ENCODE assay signal across 16 cellular contexts in the genomic region with DNA sequence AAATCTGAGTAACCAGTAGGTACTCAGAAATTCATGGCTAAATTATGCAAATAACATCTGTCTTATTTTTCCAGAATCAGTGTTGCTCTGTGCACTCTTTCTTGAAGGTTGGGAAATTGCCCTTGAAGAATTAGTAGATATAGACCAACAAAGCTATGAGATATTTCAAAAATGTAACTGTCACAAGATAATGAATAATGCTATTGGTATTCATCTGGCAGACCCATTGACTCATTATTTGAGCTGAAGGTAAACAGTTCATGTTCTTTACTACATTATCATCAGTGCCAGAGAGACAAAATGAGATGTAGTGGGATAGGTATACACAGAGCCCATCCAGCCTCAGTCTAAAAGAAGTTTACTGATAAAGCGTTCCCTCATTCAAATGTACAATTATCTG.
DNase-seq lines count a peak whose midpoint lies in the region; FAIRE-seq and TF ChIP-seq lines count a peak whose summit lies in the region.
"Had no signal": no experiment of that assay in that cellular context is flagged by ENCODE, and none has a peak within 500 bp of the region (broad histone marks: within the 10 kb centered on the region; RNA-seq: fewer than 3 reads in every experiment).

No MANE protein-coding gene starts in this region.

- no peak overlapping the region for H3K9ac ChIP-seq in HUES48 (ENCODE audit: low read depth, low read length)
- H3K9ac ChIP-seq in astrocyte (ENCODE audit: low read length) = no peak overlapping the region
- H3K9ac ChIP-seq in iPS-18a (ENCODE audit: low read length) = no peak overlapping the region
- no peak overlapping the region for H3K9ac ChIP-seq in endodermal cell (ENCODE audit: extremely low read depth, low read length, poor library complexity, severe bottlenecking)

- peak overlapping the region; percentile 48 for H2AFZ ChIP-seq in ACC112 (ENCODE audit: low read length, unreplicated experiment)
- no peak overlapping the region for H2AFZ ChIP-seq in astrocyte (ENCODE audit: low read depth, low read length)

- DNase-seq in astrocyte (ENCODE audit: low read depth) (peak; percentile 63), islet precursor cell (no peak), DMS 273 treated with DMSO at 0.1 percent for 48 hours (lab: John Stamatoyannopoulos, UW) (no peak), NCI-H1048 (lab: John Stamatoyannopoulos, UW) (no peak), endodermal cell (no peak)
- DNase-seq: activated CD4-positive, alpha-beta T cell treated with anti-CD3 and anti-CD28 coated beads, Interleukin-2, amount 10 ng/mL, durations not matched to agents 24 days and 14 days; activated gamma-delta T cell; AML-193; posterior cingulate gyrus; T-cell; uterus had no signal

- peak overlapping the region; percentile 8 for H3K4me2 ChIP-seq in astrocyte (ENCODE audit: low read length)

- 67% methylated on average over 1 of the region's 1 CpG; no CpG with 5 or more reads in 1 of the 2 experiments for WGBS in endodermal cell (ENCODE audit: insufficient coverage in 1 of 2, insufficient read length in 1 of 2), 2 experiments

- H3K9me3 ChIP-seq in HUES48 (ENCODE audit: control insufficient read depth, insufficient read depth, low read length) (no peaks in the 10 kb centered on the region), astrocyte (ENCODE audit: insufficient read depth, low read depth, low read length) (no peaks in the 10 kb centered on the region), iPS-18a (ENCODE audit: control insufficient read depth, low read depth, low read length) (no peaks in the 10 kb centered on the region), endodermal cell (ENCODE audit: control insufficient read depth, low read length) (no peaks in the 10 kb centered on the region)
- H3K9me3 ChIP-seq: esophagus muscularis mucosa, uterus had no signal

- no peak for FAIRE-seq in astrocyte (lab: Jason Lieb, UNC)
- FAIRE-seq: GM12878 had no signal

- H3K27me3 ChIP-seq in ACC112 (ENCODE audit: insufficient read depth, low read length) (no peaks in the 10 kb centered on the region), HUES48 (ENCODE audit: control insufficient read depth, insufficient read depth, low read length) (no peaks in the 10 kb centered on the region), astrocyte (ENCODE audit: insufficient read depth, low read length) (no peaks in the 10 kb centered on the region), iPS-18a (ENCODE audit: control insufficient read depth, insufficient read depth, low read length) (no peaks in the 10 kb centered on the region), endodermal cell (ENCODE audit: control insufficient read depth, insufficient read depth, low read length, poor library complexity, severe bottlenecking) (no peaks in the 10 kb centered on the region)
- H3K27me3 ChIP-seq: esophagus muscularis mucosa, uterus had no signal

- H3K27ac Mint-ChIP-seq in astrocyte (ENCODE audit: unreplicated experiment) (peak overlapping the region; percentile 26), endodermal cell (no peak overlapping the region)
- H3K27ac Mint-ChIP-seq: activated CD4-positive, alpha-beta T cell treated with anti-CD3 and anti-CD28 coated beads, Interleukin-2, amount 10 ng/mL, durations not matched to agents 24 days and 14 days; T-cell had no signal

- H3K9me3 Mint-ChIP-seq in astrocyte (ENCODE audit: unreplicated experiment) (no peaks in the 10 kb centered on the region), endodermal cell (no peaks in the 10 kb centered on the region)
- H3K9me3 Mint-ChIP-seq: T-cell had no signal

- H3K79me2 ChIP-seq in ACC112 (ENCODE audit: control insufficient read depth, insufficient read depth, low read length, unreplicated experiment) (no peaks in the 10 kb centered on the region), astrocyte (ENCODE audit: insufficient read depth, low read length) (no peaks in the 10 kb centered on the region)

- H3K4me1 Mint-ChIP-seq in astrocyte (ENCODE audit: low read depth, unreplicated experiment) (peaks cover 19% of the 10 kb centered on the region), endodermal cell (no peaks in the 10 kb centered on the region)

- no peaks in the 10 kb centered on the region for H3K27me3 Mint-ChIP-seq in astrocyte (ENCODE audit: low read depth, unreplicated experiment)
- no peaks in the 10 kb centered on the region for H3K27me3 Mint-ChIP-seq in endodermal cell (ENCODE audit: insufficient read depth)
- H3K27me3 Mint-ChIP-seq: activated CD4-positive, alpha-beta T cell treated with anti-CD3 and anti-CD28 coated beads, Interleukin-2, amount 10 ng/mL, durations not matched to agents 24 days and 14 days; T-cell had no signal

- H3K36me3 ChIP-seq in ACC112 (ENCODE audit: insufficient read depth, low read length) (no peaks in the 10 kb centered on the region), HUES48 (ENCODE audit: control insufficient read depth, insufficient read depth, low read length) (no peaks in the 10 kb centered on the region), astrocyte (ENCODE audit: insufficient read depth, low read length) (no peaks in the 10 kb centered on the region), iPS-18a (ENCODE audit: control insufficient read depth, low read depth, low read length) (no peaks in the 10 kb centered on the region), endodermal cell (ENCODE audit: control insufficient read depth, insufficient read depth, low read length) (no peaks in the 10 kb centered on the region)
- H3K36me3 ChIP-seq: esophagus muscularis mucosa, uterus had no signal

- no peaks in the 10 kb centered on the region for H4K20me1 ChIP-seq in astrocyte (ENCODE audit: insufficient read depth, low read length)

- H3K4me1 ChIP-seq in ACC112 (ENCODE audit: control insufficient read depth, insufficient read depth, low read length, unreplicated experiment) (peaks cover 27% of the 10 kb centered on the region), HUES48 (ENCODE audit: control insufficient read depth, insufficient read depth, low read length) (peaks cover 41% of the 10 kb centered on the region), astrocyte (ENCODE audit: insufficient read depth, low read length) (peaks cover 10% of the 10 kb centered on the region), iPS-18a (ENCODE audit: control insufficient read depth, low read depth, low read length) (peaks cover 27% of the 10 kb centered on the region), endodermal cell (ENCODE audit: control insufficient read depth, insufficient read depth, low read length) (no peaks in the 10 kb centered on the region)
- H3K4me1 ChIP-seq: esophagus muscularis mucosa, uterus had no signal

- H3K36me3 Mint-ChIP-seq in astrocyte (ENCODE audit: low read depth, unreplicated experiment) (no peaks in the 10 kb centered on the region), endodermal cell (ENCODE audit: low read depth) (no peaks in the 10 kb centered on the region)
- H3K36me3 Mint-ChIP-seq: T-cell had no signal

- no peak for TF ChIP-seq CTCF in astrocyte (IDR thresholded peaks at IDR 0.05; ENCODE audit: insufficient read depth, low read depth, low read length)
- TF ChIP-seq CTCF in endodermal cell (conservative IDR thresholded peaks at IDR 0.05) = no peak

- H3K4me3 ChIP-seq in ACC112 (ENCODE audit: low read depth, low read length) (peak overlapping the region; percentile 26; the same call in 1 of the 2 replicates), HUES48 (ENCODE audit: low read depth, low read length) (no peak overlapping the region), astrocyte (ENCODE audit: insufficient read depth, low read depth, low read length) (no peak overlapping the region), iPS-18a (ENCODE audit: low read length) (peak overlapping the region; percentile 39), endodermal cell (ENCODE audit: low read length) (no peak overlapping the region)
- H3K4me3 ChIP-seq: esophagus muscularis mucosa, GM12878, uterus had no signal

- peak overlapping the region; percentile 73 for H3K27ac ChIP-seq in ACC112 (ENCODE audit: low read depth, low read length)
- peak overlapping the region; percentile 96 for H3K27ac ChIP-seq in HUES48 (ENCODE audit: low read depth, low read length)
- no peak overlapping the region for H3K27ac ChIP-seq in astrocyte (ENCODE audit: low read depth, low read length)
- H3K27ac ChIP-seq in iPS-18a (ENCODE audit: low read length) = peak overlapping the region; percentile 25
- H3K27ac ChIP-seq in endodermal cell (ENCODE audit: low read depth, low read length) = no peak overlapping the region
- H3K27ac ChIP-seq: esophagus muscularis mucosa, uterus had no signal

- H3K4me3 Mint-ChIP-seq in astrocyte (ENCODE audit: unreplicated experiment) (no peak overlapping the region), endodermal cell (no peak overlapping the region)
- H3K4me3 Mint-ChIP-seq: activated CD4-positive, alpha-beta T cell treated with anti-CD3 and anti-CD28 coated beads, Interleukin-2, amount 10 ng/mL, durations not matched to agents 24 days and 14 days; T-cell had no signal

Comparison
In these comparisons a context has a peak if more than half of its experiments do, and no peak if none do; other contexts are left out.
1. H3K27ac ChIP-seq: peak in ACC112 (single experiment), HUES48 (single experiment) and iPS-18a (single experiment); none in astrocyte (single experiment) and endodermal cell (single experiment).
2. H3K4me3 ChIP-seq: peak in ACC112 (single experiment) and iPS-18a (single experiment); none in HUES48 (single experiment), astrocyte (single experiment) and endodermal cell (single experiment).